ENCODE assay signal across 2 cellular contexts in genomic region chr2:164551519-164551918, GRCh38.
A peak's percentile ranks its signal among the peaks of the same experiment; 100 is the strongest.
TF ChIP-seq lines count a peak whose summit lies in the region.

No MANE protein-coding gene starts in this region.

TF ChIP-seq in liver, 16 proteins besides CTCF, POLR2A, EP300 and RAD21:
- TF ChIP-seq JUND (IDR thresholded peaks at IDR 0.05): no peak
- TF ChIP-seq HNF4A (conservative IDR thresholded peaks at IDR 0.05): peak; percentile 35 to 37
- TF ChIP-seq RXRA (IDR thresholded peaks at IDR 0.05): peak in 1 of 2 donors; percentile 19
- no peak for TF ChIP-seq HNF4G (IDR thresholded peaks at IDR 0.05)

TF ChIP-seq in HepG2, 621 proteins besides CTCF, POLR2A, EP300 and RAD21:
- TF ChIP-seq ZNF263 (CRISPR knock-in tag; IDR thresholded peaks at IDR 0.05): no peak
- TF ChIP-seq ZFP36L2 (CRISPR knock-in tag; IDR thresholded peaks at IDR 0.05): no peak
- TF ChIP-seq JUN (CRISPR knock-in tag; IDR thresholded peaks at IDR 0.05): no peak
- TF ChIP-seq ZNF280B (CRISPR knock-in tag; IDR thresholded peaks at IDR 0.05; ENCODE audit: borderline replicate concordance): no peak
- no peak for TF ChIP-seq ZBTB2 (CRISPR knock-in tag; IDR thresholded peaks at IDR 0.05; ENCODE audit: low read depth)
- no peak for TF ChIP-seq PHB2 (IDR thresholded peaks at IDR 0.05; ENCODE audit: partially characterized antibody)
- no peak for TF ChIP-seq ATF4 (CRISPR knock-in tag; IDR thresholded peaks at IDR 0.05)
- no peak for TF ChIP-seq GPBP1L1 (CRISPR knock-in tag; IDR thresholded peaks at IDR 0.05)
